In genomic region chr16:81880816-81881215, GRCh38 we compare ENCODE assay signal across 29 cellular contexts.
"Had no signal": no experiment of that assay in that cellular context is flagged by ENCODE, and none has a peak within 500 bp of the region (broad histone marks: within the 10 kb centered on the region; RNA-seq: fewer than 3 reads in every experiment).

No MANE protein-coding gene starts in this region.

- H3K27ac Mint-ChIP-seq: naive thymus-derived CD4-positive, alpha-beta T cell; nephron; neural progenitor cell; progenitor cell of endocrine pancreas; stimulated activated naive CD8-positive, alpha-beta T cell treated with anti-CD3 and anti-CD28 coated beads, Interleukin-15, amount 100 ng/mL, for 72 hours; type B pancreatic cell had no signal

- ATAC-seq: naive thymus-derived CD4-positive, alpha-beta T cell; natural killer cell; psoas muscle; right cardiac atrium; right lobe of liver; stimulated activated naive CD8-positive, alpha-beta T cell treated with anti-CD3 and anti-CD28 coated beads, Interleukin-15, amount 100 ng/mL, for 72 hours; stimulated activated naive CD8-positive, alpha-beta T cell treated with anti-CD3 and anti-CD28 coated beads, Interleukin-15, Interleukin-2, amounts not matched to agents 100 U/mL and 50 U/mL, for 24 hours; upper lobe of right lung had no signal

- H3K36me3 ChIP-seq: neural progenitor cell, ovary, right lobe of liver, sigmoid colon, suprapubic skin, tibial artery, transverse colon, uterus had no signal

- H3K4me1 Mint-ChIP-seq: nephron; neural progenitor cell; stimulated activated naive CD8-positive, alpha-beta T cell treated with anti-CD3 and anti-CD28 coated beads, Interleukin-15, amount 100 ng/mL, for 72 hours had no signal

- H3K9me3 Mint-ChIP-seq: naive thymus-derived CD4-positive, alpha-beta T cell; natural killer cell; neural progenitor cell; stimulated activated naive CD8-positive, alpha-beta T cell treated with anti-CD3 and anti-CD28 coated beads, Interleukin-15, amount 100 ng/mL, for 72 hours; type B pancreatic cell had no signal

- H3K9me3 ChIP-seq: ovary, psoas muscle, right lobe of liver, sigmoid colon, suprapubic skin, testis, tibial artery, transverse colon, upper lobe of right lung, uterus had no signal

- H3K4me1 ChIP-seq: parathyroid adenoma, psoas muscle, right lobe of liver, sigmoid colon, suprapubic skin, testis, tibial artery, transverse colon, upper lobe of right lung, uterus had no signal

- H3K36me3 Mint-ChIP-seq: naive thymus-derived CD4-positive, alpha-beta T cell; natural killer cell; neural progenitor cell; type B pancreatic cell had no signal

- H3K27me3 Mint-ChIP-seq: type B pancreatic cell had no signal

- H3K4me3 ChIP-seq: neural progenitor cell, ovary, psoas muscle, right lobe of liver, sigmoid colon, suprapubic skin, testis, tibial artery, transverse colon, upper lobe of right lung, uterus had no signal

- DNase-seq: naive thymus-derived CD4-positive, alpha-beta T cell; natural killer cell; occipital lobe; ovary; posterior cingulate gyrus; psoas muscle; right lobe of liver; sigmoid colon; small intestine; stimulated activated CD4-positive, alpha-beta T cell treated with anti-CD3 and anti-CD28 coated beads, Interleukin-15, amount 100 ng/mL, for 24 hours; stimulated activated CD4-positive, alpha-beta T cell treated with anti-CD3 and anti-CD28 coated beads, Interleukin-4, amount 100 ng/mL, for 1 hour; stimulated activated CD4-positive, alpha-beta T cell treated with anti-CD3 and anti-CD28 coated beads, Interleukin-4, amount 100 ng/mL, for 4 hours; stimulated activated CD8-positive, alpha-beta memory T cell treated with anti-CD3 and anti-CD28 coated beads, Interleukin-4, amount 100 ng/mL, for 48 hours; stimulated activated naive CD4-positive, alpha-beta T cell; stimulated activated naive CD8-positive, alpha-beta T cell treated with anti-CD3 and anti-CD28 coated beads, Interleukin-15, amount 100 ng/mL, for 72 hours; stimulated activated naive CD8-positive, alpha-beta T cell treated with anti-CD3 and anti-CD28 coated beads, Interleukin-15, Interleukin-2, amounts not matched to agents 100 U/mL and 50 U/mL, for 24 hours; substantia nigra; testis; tibial artery; transverse colon; upper lobe of right lung; uterus had no signal

- H3K27me3 ChIP-seq: neural progenitor cell, ovary, right lobe of liver, sigmoid colon, suprapubic skin, testis, tibial artery, transverse colon, upper lobe of right lung, uterus had no signal

- H3K4me3 Mint-ChIP-seq: naive thymus-derived CD4-positive, alpha-beta T cell; natural killer cell; nephron; neural progenitor cell; stimulated activated naive CD8-positive, alpha-beta T cell treated with anti-CD3 and anti-CD28 coated beads, Interleukin-15, amount 100 ng/mL, for 72 hours; type B pancreatic cell had no signal
